Comparison of ENCODE assay signal across 11 cellular contexts in genomic region chr7:8115547-8116402, GRCh38.
DNase-seq lines count a peak whose midpoint lies in the region; ATAC-seq lines count a peak whose summit lies in the region.
"Had no signal": no experiment of that assay in that cellular context is flagged by ENCODE, and none has a peak within 500 bp of the region (broad histone marks: within the 10 kb centered on the region; RNA-seq: fewer than 3 reads in every experiment).

No MANE protein-coding gene starts in this region.

- peaks cover 3% of the 10 kb centered on the region for H3K27me3 Mint-ChIP-seq in activated naive CD8-positive, alpha-beta T cell treated with anti-CD3 and anti-CD28 coated beads, Interleukin-2, amount 10 ng/mL, durations not matched to agents 7 days and 5 days

- H3K9me3 Mint-ChIP-seq in activated naive CD8-positive, alpha-beta T cell treated with anti-CD3 and anti-CD28 coated beads, Interleukin-2, amount 10 ng/mL, durations not matched to agents 7 days and 5 days: peaks cover 7% of the 10 kb centered on the region

- peak overlapping the region; percentile 38 for H3K4me3 Mint-ChIP-seq in activated naive CD8-positive, alpha-beta T cell treated with anti-CD3 and anti-CD28 coated beads, Interleukin-2, amount 10 ng/mL, durations not matched to agents 7 days and 5 days

- POLR2A ChIA-PET in activated naive CD8-positive, alpha-beta T cell treated with anti-CD3 and anti-CD28 coated beads, Interleukin-2, amount 10 ng/mL, durations not matched to agents 7 days and 5 days (lab: Charles Lee): interaction anchor here (0.9 to 1.5 kb wide), 2 partner anchors 10 to 19 kb away, joined by 4 read pairs; no protein-coding TSS in a partner anchor

- no peak overlapping the region for H3K4me3 ChIP-seq in H7 (ENCODE audit: insufficient read depth, low read depth, low read length)
- H3K4me3 ChIP-seq: ascending aorta had no signal

- no peaks in the 10 kb centered on the region for H3K27me3 ChIP-seq in H7 (ENCODE audit: control insufficient read depth, insufficient read depth, low read length)
- H3K27me3 ChIP-seq: ascending aorta, foreskin keratinocyte had no signal

- H3K27ac Mint-ChIP-seq in activated naive CD8-positive, alpha-beta T cell treated with anti-CD3 and anti-CD28 coated beads, Interleukin-2, amount 10 ng/mL, durations not matched to agents 7 days and 5 days: peak overlapping the region; percentile 59

- no peak for DNase-seq in activated naive CD8-positive, alpha-beta T cell treated with anti-CD3 and anti-CD28 coated beads, Interleukin-2, amount 10 ng/mL, durations not matched to agents 7 days and 5 days
- DNase-seq in H7 (no peak), NCI-H1048 (lab: John Stamatoyannopoulos, UW) (no peak), NCI-H524 (lab: John Stamatoyannopoulos, UW) (no peak)
- no peak for DNase-seq in stimulated activated CD8-positive, alpha-beta memory T cell treated with anti-CD3 and anti-CD28 coated beads, Interleukin-4, amount 100 ng/mL, for 48 hours
- DNase-seq: foreskin keratinocyte, MV-4-11 had no signal

- ATAC-seq in GM18499 (IDR thresholded peaks at IDR 0.05; ENCODE audit: insufficient read depth, unreplicated experiment) (peak; percentile 90), GM19468 (IDR thresholded peaks at IDR 0.05; ENCODE audit: extremely low read depth, unreplicated experiment) (peak; percentile 93), HG03139 (IDR thresholded peaks at IDR 0.05; ENCODE audit: unreplicated experiment) (peak; percentile 94)
- peak; percentile 83 for ATAC-seq in activated naive CD8-positive, alpha-beta T cell treated with anti-CD3 and anti-CD28 coated beads, Interleukin-2, amount 10 ng/mL, durations not matched to agents 7 days and 5 days (ENCODE audit: low read depth)
- ATAC-seq: foreskin keratinocyte had no signal

- H3K36me3 Mint-ChIP-seq in activated naive CD8-positive, alpha-beta T cell treated with anti-CD3 and anti-CD28 coated beads, Interleukin-2, amount 10 ng/mL, durations not matched to agents 7 days and 5 days: peaks cover 6% of the 10 kb centered on the region

- no peaks in the 10 kb centered on the region; the same call in 1 of the 2 replicates for H3K36me3 ChIP-seq in H7 (replicated peaks; ENCODE audit: control insufficient read depth, insufficient read depth, low read length)
- H3K36me3 ChIP-seq: ascending aorta had no signal

- peaks cover 32% of the 10 kb centered on the region for H3K4me1 Mint-ChIP-seq in activated naive CD8-positive, alpha-beta T cell treated with anti-CD3 and anti-CD28 coated beads, Interleukin-2, amount 10 ng/mL, durations not matched to agents 7 days and 5 days
